2 cellular contexts compared by ENCODE assay signal in genomic region chr20:4759100-4759884, GRCh38.
TF ChIP-seq lines count a peak whose summit lies in the region.

No MANE protein-coding gene starts in this region.

TF ChIP-seq in A549, 52 proteins besides CTCF, POLR2A, EP300 and RAD21:
- TF ChIP-seq SMC3 (IDR thresholded peaks at IDR 0.05), result 0 out of 3 replicates have a peak, but pooled peaks have one; percentile 8
TF ChIP-seq in A549: peak in this region for 1; not testable (repeated sequence) for 51.

TF ChIP-seq in GM12878, 131 proteins besides CTCF, POLR2A, EP300 and RAD21:
- TF ChIP-seq IKZF1 (conservative IDR thresholded peaks at IDR 0.05) (0 out of 2 replicates have a peak, but pooled peaks have one; percentile 15), SMC3 (IDR thresholded peaks at IDR 0.05; ENCODE audit: borderline replicate concordance, low read length) (peak; percentile 48; the same call in 1 of the 2 replicates)
